In the genomic region with DNA sequence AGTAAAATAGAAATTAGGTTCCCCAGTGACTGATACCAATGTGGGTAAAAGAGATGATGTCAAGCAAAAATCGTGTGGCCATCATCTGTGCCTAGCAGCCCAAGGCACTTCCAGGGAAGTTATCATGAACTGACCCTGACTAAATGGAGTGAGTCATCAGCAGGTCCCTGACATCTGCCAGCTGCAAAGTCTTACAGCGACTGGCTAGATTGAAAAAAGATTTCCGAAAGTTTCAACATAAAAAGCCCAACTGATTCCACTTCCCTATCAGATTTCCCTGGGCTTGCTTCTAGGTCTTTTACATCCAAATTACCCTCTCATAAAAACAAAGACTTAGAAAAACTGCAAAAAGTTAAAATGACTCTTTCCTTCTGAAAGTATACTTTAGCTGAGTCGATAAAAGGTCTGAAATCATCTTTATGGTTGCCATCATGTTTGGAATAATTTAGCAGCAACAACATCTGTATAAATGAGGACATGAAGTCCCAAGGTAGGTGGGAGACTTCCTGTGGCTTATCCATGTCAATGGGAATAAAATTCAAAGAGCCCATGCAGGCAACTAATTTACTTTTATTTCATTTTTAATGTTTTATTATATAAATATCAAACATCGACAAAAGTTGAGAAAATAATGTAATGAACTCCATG, we compare ENCODE assay signal across 11 cellular contexts.
A peak's percentile ranks its signal among the peaks of the same experiment; 100 is the strongest.
DNase-seq lines count a peak whose midpoint lies in the region; ATAC-seq and TF ChIP-seq lines count a peak whose summit lies in the region.
"Had no signal": no experiment of that assay in that cellular context is flagged by ENCODE, and none has a peak within 500 bp of the region (broad histone marks: within the 10 kb centered on the region; RNA-seq: fewer than 3 reads in every experiment).

No MANE protein-coding gene starts in this region.

- H3K27ac ChIP-seq in ACC112 (ENCODE audit: low read depth, low read length), result peak overlapping the region; percentile 28; the same call in 1 of the 2 replicates
- peak overlapping the region; percentile 49 for H3K27ac ChIP-seq in HUES48 (ENCODE audit: low read depth, low read length)
- H3K27ac ChIP-seq in CD8-positive, alpha-beta T cell (ENCODE audit: low read depth, low read length), result no peak overlapping the region
- H3K27ac ChIP-seq: epithelial cell of prostate had no signal

- H3K4me3 Mint-ChIP-seq in CD8-positive, alpha-beta T cell, result no peak overlapping the region
- H3K4me3 Mint-ChIP-seq: activated T-helper 17 cell treated with anti-CD3 and anti-CD28 coated beads, Interleukin-2, amount 50 U/mL, for 72 hours had no signal

- H3K36me3 ChIP-seq in ACC112 (ENCODE audit: insufficient read depth, low read length) (no peaks in the 10 kb centered on the region), HUES48 (ENCODE audit: control insufficient read depth, insufficient read depth, low read length) (no peaks in the 10 kb centered on the region)
- no peaks in the 10 kb centered on the region for H3K36me3 ChIP-seq in CD8-positive, alpha-beta T cell (ENCODE audit: insufficient read depth, low read length)

- intact Hi-C loops in CD8-positive, alpha-beta T cell (cut with DNase I, micrococcal nuclease), result no loop called here

- no peaks in the 10 kb centered on the region for H3K4me1 Mint-ChIP-seq in CD8-positive, alpha-beta T cell (ENCODE audit: low read depth)
- H3K4me1 Mint-ChIP-seq: activated T-helper 17 cell treated with anti-CD3 and anti-CD28 coated beads, Interleukin-2, amount 50 U/mL, for 72 hours had no signal

- peak overlapping the region; percentile 33 for H2AFZ ChIP-seq in ACC112 (ENCODE audit: low read length, unreplicated experiment)

- H3K79me2 ChIP-seq in ACC112 (ENCODE audit: control insufficient read depth, insufficient read depth, low read length, unreplicated experiment), result no peaks in the 10 kb centered on the region

- H3K36me3 Mint-ChIP-seq in CD8-positive, alpha-beta T cell, result no peaks in the 10 kb centered on the region

- CTCF ChIA-PET in CD8-positive, alpha-beta T cell (lab: Charles Lee), result no interaction called here

- H3K4me1 ChIP-seq in ACC112 (ENCODE audit: control insufficient read depth, insufficient read depth, low read length, unreplicated experiment), result peaks cover 10% of the 10 kb centered on the region
- peaks cover 40% of the 10 kb centered on the region for H3K4me1 ChIP-seq in HUES48 (ENCODE audit: control insufficient read depth, insufficient read depth, low read length)
- H3K4me1 ChIP-seq in CD8-positive, alpha-beta T cell (ENCODE audit: insufficient read depth, low read length), result no peaks in the 10 kb centered on the region

- H3K9me3 ChIP-seq in HUES48 (ENCODE audit: control insufficient read depth, insufficient read depth, low read length), result no peaks in the 10 kb centered on the region
- H3K9me3 ChIP-seq in CD8-positive, alpha-beta T cell (ENCODE audit: low read length), result no peaks in the 10 kb centered on the region

- peaks cover 9% of the 10 kb centered on the region for H3K27me3 Mint-ChIP-seq in CD8-positive, alpha-beta T cell (ENCODE audit: low read depth)

- peak overlapping the region; percentile 18; the same call in 1 of the 2 replicates for H3K4me3 ChIP-seq in ACC112 (ENCODE audit: low read depth, low read length)
- H3K4me3 ChIP-seq in HUES48 (ENCODE audit: low read depth, low read length), result no peak overlapping the region
- H3K4me3 ChIP-seq in CD8-positive, alpha-beta T cell (ENCODE audit: low read depth, low read length), result no peak overlapping the region

- DNase-seq in amniotic stem cell (lab: John Stamatoyannopoulos, UW) (peak; percentile 70), iPS-NIHi7 (ENCODE audit: extremely low spot score) (peak; percentile 56), T-helper 9 cell (no peak), NCI-H2227 (lab: John Stamatoyannopoulos, UW; ENCODE audit: unreplicated experiment) (no peak)
- DNase-seq in CD8-positive, alpha-beta T cell, result no peak
- DNase-seq: NCI-H2107 had no signal

- H3K27me3 ChIP-seq in ACC112 (ENCODE audit: insufficient read depth, low read length) (no peaks in the 10 kb centered on the region), HUES48 (ENCODE audit: control insufficient read depth, insufficient read depth, low read length) (no peaks in the 10 kb centered on the region)
- peaks cover 4% of the 10 kb centered on the region for H3K27me3 ChIP-seq in CD8-positive, alpha-beta T cell (ENCODE audit: insufficient read depth, low read length)

- peaks cover 2% of the 10 kb centered on the region for H3K9me3 Mint-ChIP-seq in CD8-positive, alpha-beta T cell
- H3K9me3 Mint-ChIP-seq: activated T-helper 17 cell treated with anti-CD3 and anti-CD28 coated beads, Interleukin-2, amount 50 U/mL, for 72 hours had no signal

- POLR2A ChIA-PET in CD8-positive, alpha-beta T cell (lab: Charles Lee), result no interaction called here

- no peak overlapping the region for H3K27ac Mint-ChIP-seq in CD8-positive, alpha-beta T cell
- H3K27ac Mint-ChIP-seq: activated T-helper 17 cell treated with anti-CD3 and anti-CD28 coated beads, Interleukin-2, amount 50 U/mL, for 72 hours had no signal

- ATAC-seq in CD8-positive, alpha-beta T cell, result no peak
- ATAC-seq in HG02571 (IDR thresholded peaks at IDR 0.05; ENCODE audit: unreplicated experiment), result no peak
- ATAC-seq: activated T-helper 17 cell treated with anti-CD3 and anti-CD28 coated beads, Interleukin-2, amount 50 U/mL, for 72 hours had no signal

- no peak for TF ChIP-seq CTCF in CD8-positive, alpha-beta T cell (IDR thresholded peaks at IDR 0.05)

- H3K9ac ChIP-seq in HUES48 (ENCODE audit: low read depth, low read length), result no peak overlapping the region

Comparison
In these comparisons a context has a peak if more than half of its experiments do, and no peak if none do; other contexts are left out.
1. DNase-seq: peak in amniotic stem cell (single experiment) and iPS-NIHi7 (single experiment); none in CD8-positive, alpha-beta T cell (0 of 7), T-helper 9 cell (single experiment) and NCI-H2227 (single experiment).